In genomic region chr1:205450448-205450847, GRCh38 we compare ENCODE assay signal across 10 cellular contexts. TPM values are rescaled to one million over a fixed set of nuclear protein-coding genes. Genes with fewer than 3 reads are reported as not detected.
DNase-seq lines count a peak whose midpoint lies in the region; ATAC-seq and TF ChIP-seq lines count a peak whose summit lies in the region.
"Had no signal": no experiment of that assay in that cellular context is flagged by ENCODE, and none has a peak within 500 bp of the region (broad histone marks: within the 10 kb centered on the region; RNA-seq: fewer than 3 reads in every experiment).

No MANE protein-coding gene starts in this region.

- H3K27me3 Mint-ChIP-seq in brain (peaks cover 18% of the 10 kb centered on the region), nephron progenitor cell (ENCODE audit: low read depth, poor library complexity) (peaks cover 15% of the 10 kb centered on the region)
- H3K27me3 Mint-ChIP-seq in activated CD4-positive, alpha-beta T cell treated with anti-CD3 and anti-CD28 coated beads for 36 hours = peaks cover 43% of the 10 kb centered on the region

- H3K27ac Mint-ChIP-seq in brain (peak overlapping the region; percentile 72 to 96 (median 91)), nephron progenitor cell (peak overlapping the region; percentile 88)
- H3K27ac Mint-ChIP-seq in activated CD4-positive, alpha-beta T cell treated with anti-CD3 and anti-CD28 coated beads for 36 hours = no peak overlapping the region
- H3K27ac Mint-ChIP-seq: HFFc6; naive thymus-derived CD8-positive, alpha-beta T cell had no signal

- intact Hi-C loops in activated CD4-positive, alpha-beta T cell treated with anti-CD3 and anti-CD28 coated beads for 36 hours (cut with DNase I, micrococcal nuclease) = no loop called here

- ATAC-seq in activated CD4-positive, alpha-beta T cell treated with anti-CD3 and anti-CD28 coated beads for 36 hours = no peak
- no peak for ATAC-seq in HG03342 (IDR thresholded peaks at IDR 0.05; ENCODE audit: unreplicated experiment)
- ATAC-seq: naive thymus-derived CD8-positive, alpha-beta T cell had no signal

- TF ChIP-seq CTCF in brain (conservative IDR thresholded peaks at IDR 0.05) (no peak), nephron progenitor cell (IDR thresholded peaks at IDR 0.05) (no peak)

- peaks cover 95% of the 10 kb centered on the region for H3K4me1 Mint-ChIP-seq in brain
- H3K4me1 Mint-ChIP-seq in nephron progenitor cell = peaks cover 96% of the 10 kb centered on the region
- H3K4me1 Mint-ChIP-seq in activated CD4-positive, alpha-beta T cell treated with anti-CD3 and anti-CD28 coated beads for 36 hours = peaks cover 5% of the 10 kb centered on the region

- peak overlapping the region; percentile 52 to 74 (median 65) for H3K4me3 Mint-ChIP-seq in brain
- H3K4me3 Mint-ChIP-seq in nephron progenitor cell = peak overlapping the region; percentile 82
- H3K4me3 Mint-ChIP-seq in activated CD4-positive, alpha-beta T cell treated with anti-CD3 and anti-CD28 coated beads for 36 hours = no peak overlapping the region
- H3K4me3 Mint-ChIP-seq: naive thymus-derived CD8-positive, alpha-beta T cell had no signal

- H3K36me3 Mint-ChIP-seq in brain = no peaks in the 10 kb centered on the region
- no peaks in the 10 kb centered on the region for H3K36me3 Mint-ChIP-seq in nephron progenitor cell (ENCODE audit: low read depth)
- H3K36me3 Mint-ChIP-seq in activated CD4-positive, alpha-beta T cell treated with anti-CD3 and anti-CD28 coated beads for 36 hours (ENCODE audit: low read depth) = no peaks in the 10 kb centered on the region
- H3K36me3 Mint-ChIP-seq: naive thymus-derived CD8-positive, alpha-beta T cell had no signal

- CTCF ChIA-PET in activated CD4-positive, alpha-beta T cell treated with anti-CD3 and anti-CD28 coated beads for 36 hours (lab: Charles Lee) = interaction anchor here (1.1 to 1.3 kb wide), 3 partner anchors 25 to 177 kb away, joined by 3 to 5 read pairs (median 3); no protein-coding TSS in a partner anchor

- DNase-seq in HK-2 (ENCODE audit: unreplicated experiment) = peak; percentile 37
- peak; percentile 39 for DNase-seq in nephron progenitor cell
- DNase-seq in activated CD4-positive, alpha-beta T cell treated with anti-CD3 and anti-CD28 coated beads for 36 hours = no peak
- no peak for DNase-seq in HCEC 1CT
- DNase-seq: HFFc6; MV-4-11; naive thymus-derived CD8-positive, alpha-beta T cell had no signal

- H3K9me3 Mint-ChIP-seq in brain (no peaks in the 10 kb centered on the region), nephron progenitor cell (no peaks in the 10 kb centered on the region)
- H3K9me3 Mint-ChIP-seq in activated CD4-positive, alpha-beta T cell treated with anti-CD3 and anti-CD28 coated beads for 36 hours (ENCODE audit: low read depth) = no peaks in the 10 kb centered on the region
- H3K9me3 Mint-ChIP-seq: HFFc6; naive thymus-derived CD8-positive, alpha-beta T cell; T-helper 1 cell treated with Interleukin-12 subunit alpha and Interleukin-12 subunit beta and Interleukin-4 antibody, amounts not matched to agents 30 μg/mL and 1 μg/mL, for 36 hours had no signal

- POLR2A ChIA-PET in activated CD4-positive, alpha-beta T cell treated with anti-CD3 and anti-CD28 coated beads for 36 hours (lab: Charles Lee) = no interaction called here

RNA-seq across cellular contexts. Expression of gene BLACAT1, which starts 5.4 kb away (rescaled TPM):
- polyA plus RNA-seq in brain (ENCODE audit: insufficient read depth, low read depth, low replicate concordance) = 0.10 TPM
- under 1 TPM; 0.25 to 0.32 TPM for total RNA-seq in activated CD4-positive, alpha-beta T cell treated with anti-CD3 and anti-CD28 coated beads for 36 hours
- total RNA-seq: HFFc6 had no signal
- polyA plus RNA-seq: naive thymus-derived CD8-positive, alpha-beta T cell had no signal

RNA-seq across cellular contexts. Expression of gene LEMD1, which starts 28.6 kb away (rescaled TPM):
- not detected for polyA plus RNA-seq in brain (ENCODE audit: insufficient read depth, low read depth, low replicate concordance)
- total RNA-seq in activated CD4-positive, alpha-beta T cell treated with anti-CD3 and anti-CD28 coated beads for 36 hours = under 1 TPM; 0.66 to 0.79 TPM
- total RNA-seq: HFFc6; naive thymus-derived CD8-positive, alpha-beta T cell had no signal
- polyA plus RNA-seq: naive thymus-derived CD8-positive, alpha-beta T cell had no signal

RNA-seq across cellular contexts. Expression of gene CDK18, which starts 54.0 kb away (rescaled TPM):
- polyA plus RNA-seq in brain (ENCODE audit: insufficient read depth, low read depth, low replicate concordance) = 73.1 TPM
- total RNA-seq in activated CD4-positive, alpha-beta T cell treated with anti-CD3 and anti-CD28 coated beads for 36 hours = 1 to 10 TPM; 4.9 to 5.9 TPM

Comparison
In these comparisons a context has a peak if more than half of its experiments do, and no peak if none do; other contexts are left out.
1. DNase-seq: peak in HK-2 (single experiment) and nephron progenitor cell (single experiment); none in activated CD4-positive, alpha-beta T cell treated with anti-CD3 and anti-CD28 coated beads for 36 hours (single experiment) and HCEC 1CT (single experiment).